ENCODE assay signal across 22 cellular contexts in genomic region chr1:20278692-20279130, GRCh38. TPM values are rescaled to one million over a fixed set of nuclear protein-coding genes. Genes with fewer than 3 reads are reported as not detected.
DNase-seq lines count a peak whose midpoint lies in the region; ATAC-seq and TF ChIP-seq lines count a peak whose summit lies in the region.
"Had no signal": no experiment of that assay in that cellular context is flagged by ENCODE, and none has a peak within 500 bp of the region (broad histone marks: within the 10 kb centered on the region; RNA-seq: fewer than 3 reads in every experiment).

No MANE protein-coding gene starts in this region.

- CTCF ChIA-PET in OCI-LY7 (lab: Charles Lee; ENCODE audit: unreplicated experiment): no interaction called here

- peaks cover 51% of the 10 kb centered on the region for H3K4me1 Mint-ChIP-seq in glutamatergic neuron (ENCODE audit: low read depth, unreplicated experiment)
- peaks cover 16 to 19% of the 10 kb centered on the region in 2 donors for H3K4me1 Mint-ChIP-seq in stimulated activated naive B cell treated with anti-CD40 and anti-IgM and Interleukin-4, amounts not matched to agents 10 μg/mL and 1 μg/mL and 100 μg/mL, for 72 hours

- no peaks in the 10 kb centered on the region for H4K20me1 ChIP-seq in OCI-LY7 (ENCODE audit: insufficient read depth, low read length)

- in situ Hi-C loops in gastrocnemius medialis (cut with MboI; ENCODE audit: low sequenced_read_pairs in 4 of 4): no loop called here

- DNase-seq in NCI-H748 (lab: John Stamatoyannopoulos, UW; ENCODE audit: unreplicated experiment) (peak; percentile 28), NCI-H748 treated with DMSO at 0.1 percent for 48 hours (lab: John Stamatoyannopoulos, UW) (no peak), OCI-LY7 (ENCODE audit: low spot score) (peak; percentile 60), glutamatergic neuron (no peak), gastrocnemius medialis (no peak)
- DNase-seq in stimulated activated naive B cell treated with anti-CD40 and anti-IgM and Interleukin-4, amounts not matched to agents 10 μg/mL and 1 μg/mL and 100 μg/mL, for 72 hours: peak; percentile 6
- DNase-seq: activated CD4-positive, CD25-positive, alpha-beta regulatory T cell treated with anti-CD3 and anti-CD28 coated beads, Interleukin-2, amount 50 U/mL, for 72 hours; CD4-positive, alpha-beta T cell; DND-41; KBM-7; left ventricle myocardium inferior; right cardiac atrium had no signal

- no peaks in the 10 kb centered on the region for H3K9me3 ChIP-seq in OCI-LY7 (ENCODE audit: low read length)
- H3K9me3 ChIP-seq in gastrocnemius medialis: no peaks in the 10 kb centered on the region
- H3K9me3 ChIP-seq: breast epithelium, left ventricle myocardium inferior had no signal

- no peaks in the 10 kb centered on the region for H3K79me2 ChIP-seq in OCI-LY7 (ENCODE audit: insufficient read depth, low read depth, low read length)

- peak; percentile 84 to 89 for ATAC-seq in stimulated activated naive B cell treated with anti-CD40 and anti-IgM and Interleukin-4, amounts not matched to agents 10 μg/mL and 1 μg/mL and 100 μg/mL, for 72 hours (replicated peaks)
- ATAC-seq in HG03460 (IDR thresholded peaks at IDR 0.05; ENCODE audit: unreplicated experiment): no peak
- ATAC-seq in HG03520 (IDR thresholded peaks at IDR 0.05; ENCODE audit: unreplicated experiment): no peak
- ATAC-seq in gastrocnemius medialis: no peak
- ATAC-seq: right cardiac atrium had no signal

- BruUV-seq in OCI-LY7 (replicated peaks; lab: Mats Ljungman, UMichigan): no TSS peak

- H3K36me3 ChIP-seq in OCI-LY7 (ENCODE audit: insufficient read depth, low read length) (no peaks in the 10 kb centered on the region), gastrocnemius medialis (no peaks in the 10 kb centered on the region)
- H3K36me3 ChIP-seq: breast epithelium, left ventricle myocardium inferior had no signal

- no peaks in the 10 kb centered on the region for H3K9me3 Mint-ChIP-seq in glutamatergic neuron (ENCODE audit: unreplicated experiment)
- peaks cover 0 to 1% of the 10 kb centered on the region in 2 donors for H3K9me3 Mint-ChIP-seq in stimulated activated naive B cell treated with anti-CD40 and anti-IgM and Interleukin-4, amounts not matched to agents 10 μg/mL and 1 μg/mL and 100 μg/mL, for 72 hours
- H3K9me3 Mint-ChIP-seq: CD4-positive, alpha-beta T cell; stimulated activated naive CD8-positive, alpha-beta T cell treated with anti-CD3 and anti-CD28 coated beads, Interleukin-15, Interleukin-2, amounts not matched to agents 100 ng/mL and 50 ng/mL, for 24 hours; T-helper 2 cell treated with Interferon-gamma antibody and Interleukin-4, amounts not matched to agents 5 μg/mL and 100 μg/mL, for 36 hours; type B pancreatic cell had no signal

- peak overlapping the region; percentile 33; the same call in 1 of the 2 replicates for H3K4me2 ChIP-seq in OCI-LY7 (ENCODE audit: low read length)

- H3K27me3 Mint-ChIP-seq in glutamatergic neuron (ENCODE audit: unreplicated experiment): peaks cover 4% of the 10 kb centered on the region
- H3K27me3 Mint-ChIP-seq in stimulated activated naive B cell treated with anti-CD40 and anti-IgM and Interleukin-4, amounts not matched to agents 10 μg/mL and 1 μg/mL and 100 μg/mL, for 72 hours: peaks cover 22 to 32% of the 10 kb centered on the region in 2 donors

- no peak overlapping the region; the same call in 1 of the 2 replicates for H2AFZ ChIP-seq in OCI-LY7 (ENCODE audit: low read length)

- POLR2A ChIA-PET in OCI-LY7 (lab: Charles Lee): no interaction called here

- H3K4me3 ChIP-seq in OCI-LY7 (ENCODE audit: low read depth, low read length, poor library complexity, severe bottlenecking) (no peak overlapping the region), gastrocnemius medialis (no peak overlapping the region)
- H3K4me3 ChIP-seq: breast epithelium, left ventricle myocardium inferior, SK-N-MC had no signal

- peak overlapping the region; percentile 39 for H3K27ac Mint-ChIP-seq in glutamatergic neuron (ENCODE audit: unreplicated experiment)
- H3K27ac Mint-ChIP-seq in stimulated activated naive B cell treated with anti-CD40 and anti-IgM and Interleukin-4, amounts not matched to agents 10 μg/mL and 1 μg/mL and 100 μg/mL, for 72 hours: no peak overlapping the region
- H3K27ac Mint-ChIP-seq: CD4-positive, alpha-beta T cell; stimulated activated naive CD8-positive, alpha-beta T cell treated with anti-CD3 and anti-CD28 coated beads, Interleukin-15, Interleukin-2, amounts not matched to agents 100 ng/mL and 50 ng/mL, for 24 hours; T-helper 2 cell treated with Interferon-gamma antibody and Interleukin-4, amounts not matched to agents 5 μg/mL and 100 μg/mL, for 36 hours had no signal

- H3K27me3 ChIP-seq in gastrocnemius medialis: no peaks in the 10 kb centered on the region
- H3K27me3 ChIP-seq: breast epithelium, foreskin keratinocyte had no signal

- H3K4me1 ChIP-seq in OCI-LY7 (ENCODE audit: insufficient read depth, low read length, poor library complexity, severe bottlenecking): peaks cover 24% of the 10 kb centered on the region
- H3K4me1 ChIP-seq in gastrocnemius medialis: peaks cover 11 to 12% of the 10 kb centered on the region in 2 donors
- H3K4me1 ChIP-seq: breast epithelium had no signal

- peaks cover 4% of the 10 kb centered on the region for H3K36me3 Mint-ChIP-seq in glutamatergic neuron (ENCODE audit: unreplicated experiment)
- H3K36me3 Mint-ChIP-seq in stimulated activated naive B cell treated with anti-CD40 and anti-IgM and Interleukin-4, amounts not matched to agents 10 μg/mL and 1 μg/mL and 100 μg/mL, for 72 hours: no peaks in the 10 kb centered on the region
- H3K36me3 Mint-ChIP-seq: type B pancreatic cell had no signal

- intact Hi-C loops in OCI-LY7 (cut with micrococcal nuclease; ENCODE audit: unreplicated experiment): no loop called here
- intact Hi-C loops in gastrocnemius medialis (cut with DNase I; ENCODE audit: low total_unique reads): no loop called here

- H3K9me2 ChIP-seq in OCI-LY7 (ENCODE audit: insufficient read depth, low read length): no peaks in the 10 kb centered on the region

- H3K27ac ChIP-seq in OCI-LY7 (ENCODE audit: low read depth, low read length, poor library complexity, severe bottlenecking) (no peak overlapping the region), gastrocnemius medialis (no peak overlapping the region)
- H3K27ac ChIP-seq: breast epithelium, foreskin keratinocyte, left ventricle myocardium inferior, SK-N-MC had no signal

- TF ChIP-seq CTCF in OCI-LY7 (conservative IDR thresholded peaks at IDR 0.05; ENCODE audit: low read length): no peak
- TF ChIP-seq CTCF in glutamatergic neuron (IDR thresholded peaks at IDR 0.05; ENCODE audit: partially characterized antibody, unreplicated experiment): no peak
- no peak for TF ChIP-seq CTCF in gastrocnemius medialis (IDR thresholded peaks at IDR 0.05 in 4 of 5, conservative IDR thresholded peaks at IDR 0.05 in 1 of 5)

- no peak for TF ChIP-seq POLR2A in gastrocnemius medialis (IDR thresholded peaks at IDR 0.05)

- H3K4me3 Mint-ChIP-seq in glutamatergic neuron (ENCODE audit: unreplicated experiment): peak overlapping the region; percentile 50
- H3K4me3 Mint-ChIP-seq in stimulated activated naive B cell treated with anti-CD40 and anti-IgM and Interleukin-4, amounts not matched to agents 10 μg/mL and 1 μg/mL and 100 μg/mL, for 72 hours: no peak overlapping the region
- H3K4me3 Mint-ChIP-seq: CD4-positive, alpha-beta T cell; stimulated activated naive CD8-positive, alpha-beta T cell treated with anti-CD3 and anti-CD28 coated beads, Interleukin-15, Interleukin-2, amounts not matched to agents 100 ng/mL and 50 ng/mL, for 24 hours; T-helper 2 cell treated with Interferon-gamma antibody and Interleukin-4, amounts not matched to agents 5 μg/mL and 100 μg/mL, for 36 hours had no signal

RNA-seq across cellular contexts. Expression of gene VWA5B1, which starts 12.0 kb away (rescaled TPM):
- total RNA-seq in OCI-LY7 (2014; rRNA removed; shearing (Covaris generic)): 0.18 and 0.25 TPM in 2 replicates
- total RNA-seq in OCI-LY7 (2022) (0.13 and 0.19 TPM in 2 replicates), glutamatergic neuron (ENCODE audit: unreplicated experiment) (0.10 TPM), gastrocnemius medialis (under 1 TPM in 1 of 4 donors, not detected in 3; 0.25 TPM)
- total RNA-seq: activated CD8-positive, alpha-beta memory T cell treated with anti-CD3 and anti-CD28 coated beads for 36 hours; foreskin keratinocyte; osteoblast had no signal

Comparison
In these comparisons a context has a peak if more than half of its experiments do, and no peak if none do; other contexts are left out.
1. DNase-seq: peak in NCI-H748 (single experiment), OCI-LY7 (single experiment) and stimulated activated naive B cell treated with anti-CD40 and anti-IgM and Interleukin-4, amounts not matched to agents 10 μg/mL and 1 μg/mL and 100 μg/mL, for 72 hours (single experiment); none in NCI-H748 treated with DMSO at 0.1 percent for 48 hours (single experiment), glutamatergic neuron (single experiment) and gastrocnemius medialis (0 of 2).
2. ATAC-seq: peak in stimulated activated naive B cell treated with anti-CD40 and anti-IgM and Interleukin-4, amounts not matched to agents 10 μg/mL and 1 μg/mL and 100 μg/mL, for 72 hours (2 of 2); none in HG03460 (single experiment), HG03520 (single experiment) and gastrocnemius medialis (0 of 2).